In genomic region chr2:143940720-143941119, GRCh38 we compare ENCODE assay signal across 24 cellular contexts.
"Had no signal": no experiment of that assay in that cellular context is flagged by ENCODE, and none has a peak within 500 bp of the region (broad histone marks: within the 10 kb centered on the region; RNA-seq: fewer than 3 reads in every experiment).

No MANE protein-coding gene starts in this region.

- H3K27ac Mint-ChIP-seq: naive thymus-derived CD8-positive, alpha-beta T cell; progenitor cell of endocrine pancreas; type B pancreatic cell had no signal

- H3K9me3 ChIP-seq: gastrocnemius medialis, heart right ventricle, mucosa of descending colon, pancreas, sigmoid colon, stomach, uterus had no signal

- H3K36me3 ChIP-seq: gastrocnemius medialis, pancreas, sigmoid colon, stomach, uterus had no signal

- H3K9me3 Mint-ChIP-seq: central memory CD8-positive, alpha-beta T cell; neural crest cell; type B pancreatic cell had no signal

- DNase-seq: cortex of kidney; dorsolateral prefrontal cortex; effector memory CD4-positive, alpha-beta T cell; gastrocnemius medialis; heart right ventricle; kidney; left colon; mammary epithelial cell; mucosa of descending colon; naive thymus-derived CD8-positive, alpha-beta T cell; occipital lobe; pancreas; sigmoid colon; stimulated activated CD4-positive, alpha-beta T cell treated with anti-CD3 and anti-CD28 coated beads, Interleukin-12 subunit alpha, Interleukin-12 subunit beta, amount 100 ng/mL, for 4 hours; stimulated activated naive CD4-positive, alpha-beta T cell; stomach; substantia nigra; uterus had no signal

- H3K4me3 ChIP-seq: dorsolateral prefrontal cortex, gastrocnemius medialis, mucosa of descending colon, pancreas, sigmoid colon, skin epidermis, stomach, uterus had no signal

- ATAC-seq: esophagus mucosa; gastrocnemius medialis; left colon; mucosa of descending colon; naive thymus-derived CD8-positive, alpha-beta T cell had no signal

- H3K27ac ChIP-seq: gastrocnemius medialis had no signal

- H3K27me3 ChIP-seq: dorsolateral prefrontal cortex, gastrocnemius medialis, pancreas, uterus had no signal

- H3K4me1 ChIP-seq: uterus had no signal
